24 cellular contexts compared by ENCODE assay signal in genomic region chrX:105775672-105776071, GRCh38. TPM values are rescaled to one million over a fixed set of nuclear protein-coding genes. Genes with fewer than 3 reads are reported as not detected.
DNase-seq lines count a peak whose midpoint lies in the region; ATAC-seq, FAIRE-seq and TF ChIP-seq lines count a peak whose summit lies in the region.
"Had no signal": no experiment of that assay in that cellular context is flagged by ENCODE, and none has a peak within 500 bp of the region (broad histone marks: within the 10 kb centered on the region; RNA-seq: fewer than 3 reads in every experiment).

No MANE protein-coding gene starts in this region.

- H3K27ac ChIP-seq in HepG2 (ENCODE audit: extremely low read length, insufficient read depth, low read length) (no peak overlapping the region), right lobe of liver (no peak overlapping the region), SK-N-MC (peak overlapping the region; percentile 90)
- H3K27ac ChIP-seq: 22Rv1; BLaER1 treated with 17β-estradiol and CSF1 and Interleukin-3, amounts not matched to agents 10 nM and 100 nM; GM23248 had no signal

- no peaks in the 10 kb centered on the region for H3K79me2 ChIP-seq in HepG2 (ENCODE audit: insufficient read depth, low read length)

- TF ChIP-seq EP300 in HepG2 (IDR thresholded peaks at IDR 0.05; ENCODE audit: low read depth in 2 of 2, low read length in 2 of 2) (no peak), HepG2 (CRISPR knock-in tag; IDR thresholded peaks at IDR 0.05; ENCODE audit: borderline replicate concordance) (no peak)

- no peaks in the 10 kb centered on the region for H3K9me3 Mint-ChIP-seq in nephron
- H3K9me3 Mint-ChIP-seq in activated naive CD8-positive, alpha-beta T cell treated with anti-CD3 and anti-CD28 coated beads, Interleukin-2, amount 50 U/mL, for 24 hours, result no peaks in the 10 kb centered on the region
- H3K9me3 Mint-ChIP-seq: CD4-positive, alpha-beta T cell had no signal

- H3K9ac ChIP-seq in HepG2 (ENCODE audit: insufficient read depth, low read depth, low read length) (no peak overlapping the region), SK-N-MC (ENCODE audit: insufficient read length) (no peak overlapping the region)
- H3K9ac ChIP-seq: BLaER1 treated with 17β-estradiol and CSF1 and Interleukin-3, amounts not matched to agents 10 nM and 100 nM; GM23248 had no signal

- BruUV-seq in HepG2 (replicated peaks; lab: Mats Ljungman, UMichigan), result no TSS peak

- no peak overlapping the region for H3K4me3 Mint-ChIP-seq in nephron
- H3K4me3 Mint-ChIP-seq in activated naive CD8-positive, alpha-beta T cell treated with anti-CD3 and anti-CD28 coated beads, Interleukin-2, amount 50 U/mL, for 24 hours, result no peak overlapping the region
- H3K4me3 Mint-ChIP-seq: CD14-positive monocyte; CD4-positive, alpha-beta T cell; CD8-positive, alpha-beta memory T cell had no signal

- H3K4me1 Mint-ChIP-seq in nephron, result peaks cover 52% of the 10 kb centered on the region
- H3K4me1 Mint-ChIP-seq in activated naive CD8-positive, alpha-beta T cell treated with anti-CD3 and anti-CD28 coated beads, Interleukin-2, amount 50 U/mL, for 24 hours, result no peaks in the 10 kb centered on the region
- H3K4me1 Mint-ChIP-seq: CD14-positive monocyte; CD8-positive, alpha-beta memory T cell had no signal

- no peak for TF ChIP-seq POLR2A in HepG2 (IDR thresholded peaks at IDR 0.05; ENCODE audit: insufficient read depth in 1 of 2, low read depth in 2 of 2, low read length in 2 of 2)
- no peak for TF ChIP-seq POLR2A in right lobe of liver (IDR thresholded peaks at IDR 0.05)

- no peak overlapping the region for H3K4me2 ChIP-seq in HepG2 (ENCODE audit: low read depth, low read length)
- H3K4me2 ChIP-seq: BLaER1 treated with 17β-estradiol and CSF1 and Interleukin-3, amounts not matched to agents 10 nM and 100 nM had no signal

- in situ Hi-C loops in HepG2 (cut with HindIII; ENCODE audit: extremely low pct_ligation_motif_present, low pct_unique_long_range_greater_than_20kb), result no loop called here

- H3K4me1 ChIP-seq in HepG2 (ENCODE audit: insufficient read depth, low read length) (no peaks in the 10 kb centered on the region), right lobe of liver (no peaks in the 10 kb centered on the region)
- H3K4me1 ChIP-seq: BE2C; BLaER1 treated with 17β-estradiol and CSF1 and Interleukin-3, amounts not matched to agents 10 nM and 100 nM had no signal

- FAIRE-seq in HepG2 (lab: Jason Lieb, UNC), result no peak
- FAIRE-seq: A204.1, D721Med, G401.6, GM12892, H1 had no signal

- CTCF ChIA-PET in HepG2 (lab: Yijun Ruan, JAX; ENCODE audit: low intra/inter-chr PET ratio, low total read pairs), result no interaction called here

- DNase-seq in HepG2 (ENCODE audit: low spot score), result no peak
- DNase-seq in right lobe of liver, result no peak
- peak; percentile 68 for DNase-seq in SK-N-MC (ENCODE audit: low read depth, low spot score)
- no peak for DNase-seq in activated naive CD8-positive, alpha-beta T cell treated with anti-CD3 and anti-CD28 coated beads, Interleukin-2, amount 50 U/mL, for 24 hours
- DNase-seq in NCI-H1930 (lab: John Stamatoyannopoulos, UW), result no peak
- DNase-seq: ACHN; AML-193; BE2C; CD4-positive, alpha-beta T cell; CD8-positive, alpha-beta memory T cell; DMS53; DND-41; GM23248; H7; HCEC 1CT had no signal

- H3K27ac Mint-ChIP-seq in nephron, result peak overlapping the region; percentile 83 to 98 (median 94)
- H3K27ac Mint-ChIP-seq in activated naive CD8-positive, alpha-beta T cell treated with anti-CD3 and anti-CD28 coated beads, Interleukin-2, amount 50 U/mL, for 24 hours, result no peak overlapping the region
- H3K27ac Mint-ChIP-seq: CD14-positive monocyte; CD4-positive, alpha-beta T cell; CD8-positive, alpha-beta memory T cell had no signal

- no peaks in the 10 kb centered on the region for H3K36me3 ChIP-seq in HepG2 (replicated peaks in 1 of 2; ENCODE audit: control insufficient read depth in 1 of 2, insufficient read depth in 2 of 2, low read length in 2 of 2)
- no peaks in the 10 kb centered on the region for H3K36me3 ChIP-seq in right lobe of liver
- no peaks in the 10 kb centered on the region for H3K36me3 ChIP-seq in SK-N-MC (ENCODE audit: insufficient read depth, low read length)
- H3K36me3 ChIP-seq: BE2C; BLaER1 treated with 17β-estradiol and CSF1 and Interleukin-3, amounts not matched to agents 10 nM and 100 nM had no signal

- no peak overlapping the region for H3K4me3 ChIP-seq in HepG2 (replicated peaks in 1 of 3; ENCODE audit: insufficient read depth in 1 of 3, low read depth in 2 of 3, low read length in 3 of 3)
- no peak overlapping the region for H3K4me3 ChIP-seq in right lobe of liver
- H3K4me3 ChIP-seq in SK-N-MC, result peak overlapping the region; percentile 38
- H3K4me3 ChIP-seq: BLaER1 treated with 17β-estradiol and CSF1 and Interleukin-3, amounts not matched to agents 10 nM and 100 nM; GM23248 had no signal

- 4% methylated on average over 3 of the region's 3 CpGs for WGBS in HepG2 (ENCODE audit: low lambda C conversion rate)
- WGBS in right lobe of liver (ENCODE audit: insufficient coverage, low coverage, low lambda C conversion rate, missing lambda C conversion rate), result 51% methylated on average over 3 of the region's 3 CpGs

- H3K36me3 Mint-ChIP-seq in nephron (ENCODE audit: low read depth), result no peaks in the 10 kb centered on the region
- no peaks in the 10 kb centered on the region for H3K36me3 Mint-ChIP-seq in activated naive CD8-positive, alpha-beta T cell treated with anti-CD3 and anti-CD28 coated beads, Interleukin-2, amount 50 U/mL, for 24 hours (ENCODE audit: low read depth)
- H3K36me3 Mint-ChIP-seq: CD14-positive monocyte; CD8-positive, alpha-beta memory T cell had no signal

- POLR2A ChIA-PET in HepG2 (lab: Yijun Ruan, JAX), result no interaction called here

- H2AFZ ChIP-seq in HepG2 (ENCODE audit: low read length), result no peak overlapping the region
- H2AFZ ChIP-seq: GM23248 had no signal

- H3K9me3 ChIP-seq in HepG2 (ENCODE audit: low read length), result no peaks in the 10 kb centered on the region
- H3K9me3 ChIP-seq in right lobe of liver, result no peaks in the 10 kb centered on the region
- no peaks in the 10 kb centered on the region for H3K9me3 ChIP-seq in SK-N-MC (ENCODE audit: low read depth, low read length)
- H3K9me3 ChIP-seq: BE2C; BLaER1 treated with 17β-estradiol and CSF1 and Interleukin-3, amounts not matched to agents 10 nM and 100 nM had no signal

- H3K27me3 ChIP-seq in HepG2 (ENCODE audit: control insufficient read depth in 1 of 2, insufficient read depth in 2 of 2, low read length in 2 of 2), result no peaks in the 10 kb centered on the region
- H3K27me3 ChIP-seq in right lobe of liver, result no peaks in the 10 kb centered on the region
- H3K27me3 ChIP-seq: BE2C had no signal

- peaks cover 3% of the 10 kb centered on the region for H3K27me3 Mint-ChIP-seq in nephron (ENCODE audit: low read depth)
- no peaks in the 10 kb centered on the region for H3K27me3 Mint-ChIP-seq in activated naive CD8-positive, alpha-beta T cell treated with anti-CD3 and anti-CD28 coated beads, Interleukin-2, amount 50 U/mL, for 24 hours
- H3K27me3 Mint-ChIP-seq: CD4-positive, alpha-beta T cell; CD8-positive, alpha-beta memory T cell had no signal

- intact Hi-C loops in HepG2 (cut with micrococcal nuclease; ENCODE audit: unreplicated experiment), result no loop called here
- intact Hi-C loops in right lobe of liver (cut with DNase I), result no loop called here

- ATAC-seq in HepG2 (no peak), right lobe of liver (no peak)
- ATAC-seq in activated naive CD8-positive, alpha-beta T cell treated with anti-CD3 and anti-CD28 coated beads, Interleukin-2, amount 50 U/mL, for 24 hours, result no peak

- TF ChIP-seq RAD21 in HepG2 (CRISPR knock-in tag; IDR thresholded peaks at IDR 0.05), result no peak

- TF ChIP-seq CTCF in HepG2 (CRISPR knock-in tag; IDR thresholded peaks at IDR 0.05) (no peak), right lobe of liver (IDR thresholded peaks at IDR 0.05) (no peak), nephron (IDR thresholded peaks at IDR 0.05; ENCODE audit: unreplicated experiment in 3 of 3) (no peak)

- H4K20me1 ChIP-seq in HepG2 (ENCODE audit: insufficient read depth, low read length), result no peaks in the 10 kb centered on the region
- H4K20me1 ChIP-seq: BLaER1 treated with 17β-estradiol and CSF1 and Interleukin-3, amounts not matched to agents 10 nM and 100 nM had no signal

TF ChIP-seq in HepG2, 621 proteins besides CTCF, POLR2A, EP300 and RAD21 (continues in another document):
- no peak for TF ChIP-seq RFX1 (IDR thresholded peaks at IDR 0.05)
- peak; percentile 59 to 78; a peak in 3 of 4 replicates for TF ChIP-seq MAFK (conservative IDR thresholded peaks at IDR 0.05 in 1 of 2, IDR thresholded peaks at IDR 0.05 in 1 of 2; ENCODE audit: low read length in 2 of 2)
- peak; percentile 55 for TF ChIP-seq MAFF (IDR thresholded peaks at IDR 0.05; ENCODE audit: low read depth, low read length)
- no peak for TF ChIP-seq ZNF776 (CRISPR knock-in tag; IDR thresholded peaks at IDR 0.05)

RNA-seq across cellular contexts. Expression of gene NRK, which starts 46.7 kb away (rescaled TPM):
- total RNA-seq in HepG2 (2016; rRNA removed; fragmentation: Illumina TruSeq; extraction: Trizol) (not detected in 2 replicates), right lobe of liver (under 1 TPM in 3 of 6 experiments, not detected in 3; 0.02 to 0.04 (median 0.02) TPM)
- total RNA-seq in HepG2 (2016; cell fraction: cytosol; rRNA removed; fragmentation: Illumina TruSeq; extraction: Trizol; ENCODE audit: low read depth), result not detected in 2 replicates
- not detected in 2 replicates for total RNA-seq in HepG2 (2016; cell fraction: insoluble cytoplasmic fraction; rRNA removed; fragmentation: Illumina TruSeq; extraction: Trizol)
- not detected in 2 replicates for total RNA-seq in HepG2 (2016; cell fraction: membrane; rRNA removed; fragmentation: Illumina TruSeq; extraction: Trizol)
- not detected in 2 replicates for total RNA-seq in HepG2 (2016; cell fraction: nucleus; rRNA removed; fragmentation: Illumina TruSeq; extraction: Trizol)
- not detected in 2 replicates for polyA plus RNA-seq in HepG2 (2011; rRNA removed)
- polyA plus RNA-seq in HepG2 (2011; cell fraction: cytosol; rRNA removed), result not detected in 2 replicates
- not detected in 2 replicates for polyA plus RNA-seq in HepG2 (2011; cell fraction: nucleus; rRNA removed)
- not detected in 2 replicates for polyA plus RNA-seq in HepG2 (2012)
- polyA plus RNA-seq in HepG2 (2016; cell fraction: cytosol; fragmentation: Illumina TruSeq; extraction: Trizol; ENCODE audit: low read depth), result not detected in 2 replicates
- polyA plus RNA-seq in HepG2 (2016; cell fraction: insoluble cytoplasmic fraction; fragmentation: Illumina TruSeq; extraction: Trizol; ENCODE audit: low read depth), result not detected in 2 replicates
- polyA plus RNA-seq in HepG2 (2016; cell fraction: membrane; fragmentation: Illumina TruSeq; extraction: Trizol; ENCODE audit: low read depth), result not detected in 2 replicates
- polyA plus RNA-seq in HepG2 (2016; cell fraction: nucleus; fragmentation: Illumina TruSeq; extraction: Trizol; ENCODE audit: insufficient read depth, low read depth), result not detected in 2 replicates
- polyA minus RNA-seq in HepG2 (2011; rRNA and poly(A)+ RNA removed; ENCODE audit: low replicate concordance), result not detected in 2 replicates
- not detected in 2 replicates for polyA minus RNA-seq in HepG2 (2011; cell fraction: cytosol; rRNA and poly(A)+ RNA removed)
- not detected in 2 replicates for polyA minus RNA-seq in HepG2 (2011; cell fraction: nucleus; rRNA and poly(A)+ RNA removed)
- total RNA-seq: CD4-positive, alpha-beta T cell; CD8-positive, alpha-beta memory T cell; GM23248 had no signal
- polyA plus RNA-seq: CD14-positive monocyte; CD8-positive, alpha-beta memory T cell; GM23248 had no signal
